In genomic region chr10:126562209-126562680, GRCh38 we compare ENCODE assay signal across 9 cellular contexts.
"Had no signal": no experiment of that assay in that cellular context is flagged by ENCODE, and none has a peak within 500 bp of the region (broad histone marks: within the 10 kb centered on the region; RNA-seq: fewer than 3 reads in every experiment).

No MANE protein-coding gene starts in this region.

- H3K4me1 ChIP-seq: transverse colon had no signal

- DNase-seq: activated CD4-positive, alpha-beta memory T cell treated with anti-CD3 and anti-CD28 coated beads for 36 hours; activated gamma-delta T cell; activated T-cell treated with anti-CD3 and anti-CD28 coated beads, Interleukin-2, amount 50 U/mL, for 48 hours; effector memory CD4-positive, alpha-beta T cell; T-helper 9 cell; transverse colon had no signal

- H3K27me3 ChIP-seq: transverse colon had no signal

- H3K36me3 ChIP-seq: transverse colon had no signal

- H3K4me3 ChIP-seq: skin epidermis, transverse colon had no signal

- H3K27ac ChIP-seq: coronary artery, epithelial cell of prostate, transverse colon had no signal

- H3K9me3 ChIP-seq: transverse colon had no signal
